Comparison of ENCODE assay signal across 23 cellular contexts in genomic region chr16:48614759-48615158, GRCh38. TPM values are rescaled to one million over a fixed set of nuclear protein-coding genes. Genes with fewer than 3 reads are reported as not detected.
DNase-seq lines count a peak whose midpoint lies in the region; ATAC-seq and TF ChIP-seq lines count a peak whose summit lies in the region.
"Had no signal": no experiment of that assay in that cellular context is flagged by ENCODE, and none has a peak within 500 bp of the region (broad histone marks: within the 10 kb centered on the region; RNA-seq: fewer than 3 reads in every experiment).

No MANE protein-coding gene starts in this region.

- H2AFZ ChIP-seq in hepatocyte = no peak overlapping the region

- no peaks in the 10 kb centered on the region for H3K9me3 Mint-ChIP-seq in activated CD4-positive, alpha-beta memory T cell treated with anti-CD3 and anti-CD28 coated beads, Interleukin-2, amount 10 ng/mL, durations not matched to agents 7 days and 5 days
- H3K9me3 Mint-ChIP-seq in stimulated activated effector memory CD8-positive, alpha-beta T cell treated with anti-CD3 and anti-CD28 coated beads, Interleukin-12 subunit alpha, Interleukin-12 subunit beta, amount 100 ng/mL, for 72 hours = no peaks in the 10 kb centered on the region

- H3K9me2 ChIP-seq in hepatocyte (replicated peaks; ENCODE audit: insufficient read depth) = no peaks in the 10 kb centered on the region

- no peaks in the 10 kb centered on the region for H3K36me3 ChIP-seq in right atrium auricular region
- no peaks in the 10 kb centered on the region for H3K36me3 ChIP-seq in heart right ventricle
- H3K36me3 ChIP-seq in hepatocyte (replicated peaks; ENCODE audit: insufficient read depth, low read depth) = no peaks in the 10 kb centered on the region
- H3K36me3 ChIP-seq: thyroid gland had no signal

- TF ChIP-seq CTCF in right atrium auricular region (IDR thresholded peaks at IDR 0.05) (no peak), heart right ventricle (IDR thresholded peaks at IDR 0.05) (no peak), hepatocyte (IDR thresholded peaks at IDR 0.05; ENCODE audit: poor library complexity) (no peak)

- POLR2A ChIA-PET in activated CD4-positive, alpha-beta memory T cell treated with anti-CD3 and anti-CD28 coated beads, Interleukin-2, amount 10 ng/mL, durations not matched to agents 7 days and 5 days (lab: Charles Lee) = no interaction called here

- intact Hi-C loops in heart right ventricle (cut with DNase I) = loop anchor here in 5 of 10 donors (5.0 to 10.0 kb wide), 4 partner anchors 72 to 247 kb away; partner anchors contain the start of gene SIAH1 (in 4 of the 5)

- H3K27ac Mint-ChIP-seq in activated CD4-positive, alpha-beta memory T cell treated with anti-CD3 and anti-CD28 coated beads, Interleukin-2, amount 10 ng/mL, durations not matched to agents 7 days and 5 days = peak overlapping the region; percentile 98
- H3K27ac Mint-ChIP-seq in stimulated activated effector memory CD8-positive, alpha-beta T cell treated with anti-CD3 and anti-CD28 coated beads, Interleukin-12 subunit alpha, Interleukin-12 subunit beta, amount 100 ng/mL, for 72 hours = peak overlapping the region; percentile 67

- no peak overlapping the region for H3K27ac ChIP-seq in right atrium auricular region
- no peak overlapping the region for H3K27ac ChIP-seq in heart right ventricle
- H3K27ac ChIP-seq in hepatocyte = peak overlapping the region; percentile 97
- H3K27ac ChIP-seq: thyroid gland had no signal

- H3K27me3 Mint-ChIP-seq in activated CD4-positive, alpha-beta memory T cell treated with anti-CD3 and anti-CD28 coated beads, Interleukin-2, amount 10 ng/mL, durations not matched to agents 7 days and 5 days = no peaks in the 10 kb centered on the region

- no peaks in the 10 kb centered on the region for H3K79me2 ChIP-seq in hepatocyte

- H4K20me1 ChIP-seq in hepatocyte (ENCODE audit: insufficient read depth, poor library complexity, severe bottlenecking) = no peaks in the 10 kb centered on the region

- CTCF ChIA-PET in activated CD4-positive, alpha-beta memory T cell treated with anti-CD3 and anti-CD28 coated beads, Interleukin-2, amount 10 ng/mL, durations not matched to agents 7 days and 5 days (lab: Charles Lee) = interaction anchor here (0.9 to 9.8 kb wide), 3 partner anchors 8 to 261 kb away, joined by 3 to 143 read pairs (median 5); no protein-coding TSS in a partner anchor

- H3K4me3 ChIP-seq in right atrium auricular region = no peak overlapping the region
- no peak overlapping the region for H3K4me3 ChIP-seq in heart right ventricle
- H3K4me3 ChIP-seq in hepatocyte = no peak overlapping the region
- H3K4me3 ChIP-seq: smooth muscle cell, thyroid gland had no signal

- H3K4me1 ChIP-seq in right atrium auricular region = peaks cover 0 to 27% of the 10 kb centered on the region in 2 donors
- peaks cover 4 to 67% (median 51%) of the 10 kb centered on the region in 9 donors for H3K4me1 ChIP-seq in heart right ventricle
- H3K4me1 ChIP-seq in hepatocyte (ENCODE audit: insufficient read depth) = peaks cover 21% of the 10 kb centered on the region

- H3K4me1 Mint-ChIP-seq in activated CD4-positive, alpha-beta memory T cell treated with anti-CD3 and anti-CD28 coated beads, Interleukin-2, amount 10 ng/mL, durations not matched to agents 7 days and 5 days = peaks cover 59% of the 10 kb centered on the region
- H3K4me1 Mint-ChIP-seq in stimulated activated effector memory CD8-positive, alpha-beta T cell treated with anti-CD3 and anti-CD28 coated beads, Interleukin-12 subunit alpha, Interleukin-12 subunit beta, amount 100 ng/mL, for 72 hours = peaks cover 35% of the 10 kb centered on the region

- DNase-seq in right atrium auricular region (ENCODE audit: low spot score) = peak; percentile 28
- DNase-seq in heart right ventricle = no peak
- DNase-seq in activated CD4-positive, alpha-beta memory T cell treated with anti-CD3 and anti-CD28 coated beads, Interleukin-2, amount 10 ng/mL, durations not matched to agents 7 days and 5 days = no peak
- no peak for DNase-seq in hepatocyte (ENCODE audit: low spot score)
- no peak for DNase-seq in stimulated activated effector memory CD8-positive, alpha-beta T cell treated with anti-CD3 and anti-CD28 coated beads, Interleukin-12 subunit alpha, Interleukin-12 subunit beta, amount 100 ng/mL, for 72 hours (ENCODE audit: low spot score in 2 of 2)
- DNase-seq in activated CD4-positive, CD25-positive, alpha-beta regulatory T cell treated with anti-CD3 and anti-CD28 coated beads, Interleukin-2, amount 50 U/mL, for 72 hours = no peak
- DNase-seq: activated gamma-delta T cell treated with Interleukin-2 at 50 U/mL for 16 hours; DMS53; foreskin fibroblast; GDM1; left ventricle myocardium superior; midbrain; NCI-H1048; NCI-H187; NCI-H226; NCI-H748 treated with DMSO at 0.1 percent for 48 hours; stimulated activated naive CD4-positive, alpha-beta T cell; thyroid gland had no signal

- H3K9me3 ChIP-seq in right atrium auricular region (no peaks in the 10 kb centered on the region), heart right ventricle (no peaks in the 10 kb centered on the region), hepatocyte (ENCODE audit: low read depth) (no peaks in the 10 kb centered on the region)
- H3K9me3 ChIP-seq: thyroid gland had no signal

- H3K4me2 ChIP-seq in hepatocyte = no peak overlapping the region
- H3K4me2 ChIP-seq: smooth muscle cell had no signal

- WGBS in heart right ventricle, 2 donors = 91 to 93% methylated on average over 8 of the region's 8 CpGs
- 91% methylated on average over 8 of the region's 8 CpGs for WGBS in hepatocyte (ENCODE audit: low lambda C conversion rate, missing lambda C conversion rate)

- H3K36me3 Mint-ChIP-seq in activated CD4-positive, alpha-beta memory T cell treated with anti-CD3 and anti-CD28 coated beads, Interleukin-2, amount 10 ng/mL, durations not matched to agents 7 days and 5 days (ENCODE audit: low read depth) = peaks cover 6% of the 10 kb centered on the region
- peaks cover 24% of the 10 kb centered on the region for H3K36me3 Mint-ChIP-seq in stimulated activated effector memory CD8-positive, alpha-beta T cell treated with anti-CD3 and anti-CD28 coated beads, Interleukin-12 subunit alpha, Interleukin-12 subunit beta, amount 100 ng/mL, for 72 hours

- H3K27me3 ChIP-seq in right atrium auricular region = no peaks in the 10 kb centered on the region
- H3K27me3 ChIP-seq in heart right ventricle = no peaks in the 10 kb centered on the region
- H3K27me3 ChIP-seq in hepatocyte = no peaks in the 10 kb centered on the region
- H3K27me3 ChIP-seq: thyroid gland had no signal

- no peak for ATAC-seq in heart right ventricle
- no peak for ATAC-seq in stimulated activated effector memory CD8-positive, alpha-beta T cell treated with anti-CD3 and anti-CD28 coated beads, Interleukin-12 subunit alpha, Interleukin-12 subunit beta, amount 100 ng/mL, for 72 hours
- ATAC-seq in GM21447 (IDR thresholded peaks at IDR 0.05; ENCODE audit: unreplicated experiment) = no peak
- no peak for ATAC-seq in HG03097 (IDR thresholded peaks at IDR 0.05; ENCODE audit: low FRiP score, unreplicated experiment)
- ATAC-seq: HCT116, left ventricle myocardium superior, SK-N-SH treated with all-trans-retinoic acid at 6 μM for 48 hours had no signal

- H3K4me3 Mint-ChIP-seq in activated CD4-positive, alpha-beta memory T cell treated with anti-CD3 and anti-CD28 coated beads, Interleukin-2, amount 10 ng/mL, durations not matched to agents 7 days and 5 days = no peak overlapping the region
- H3K4me3 Mint-ChIP-seq in stimulated activated effector memory CD8-positive, alpha-beta T cell treated with anti-CD3 and anti-CD28 coated beads, Interleukin-12 subunit alpha, Interleukin-12 subunit beta, amount 100 ng/mL, for 72 hours = no peak overlapping the region

RNA-seq across cellular contexts. Expression of gene N4BP1, which starts 4.8 kb away (rescaled TPM):
- total RNA-seq in right atrium auricular region (10 to 100 TPM; 12.3 to 15.0 TPM), heart right ventricle (10 to 100 TPM; 18.4 to 27.9 (median 21.5) TPM), hepatocyte (43.9 and 51.7 TPM in 2 replicates)
- polyA plus RNA-seq in heart right ventricle (1 to 10 TPM; 6.2 to 9.6 TPM), hepatocyte (21.2 and 31.6 TPM in 2 replicates)
- 100 to 1,000 TPM; 106 to 109 TPM for total RNA-seq in activated CD4-positive, alpha-beta memory T cell treated with anti-CD3 and anti-CD28 coated beads, Interleukin-2, amount 10 ng/mL, durations not matched to agents 7 days and 5 days
